ENCODE assay signal across 20 cellular contexts in genomic region chr1:150226486-150226885, GRCh38. TPM values are rescaled to one million over a fixed set of nuclear protein-coding genes. Genes with fewer than 3 reads are reported as not detected.
"Had no signal": no experiment of that assay in that cellular context is flagged by ENCODE, and none has a peak within 500 bp of the region (broad histone marks: within the 10 kb centered on the region; RNA-seq: fewer than 3 reads in every experiment).

No MANE protein-coding gene starts in this region.

- H3K9me3 Mint-ChIP-seq: central memory CD8-positive, alpha-beta T cell; naive thymus-derived CD4-positive, alpha-beta T cell; stimulated activated naive B cell treated with anti-CD40 and anti-IgM and Interleukin-4, amounts not matched to agents 10 μg/mL and 1 μg/mL and 100 μg/mL, for 72 hours had no signal

- H3K4me1 ChIP-seq: left ventricle myocardium inferior, transverse colon had no signal

- H3K4me3 ChIP-seq: left ventricle myocardium inferior, mucosa of descending colon, transverse colon had no signal

- H3K27me3 ChIP-seq: brain microvascular endothelial cell, transverse colon had no signal

- H3K4me3 Mint-ChIP-seq: activated naive CD8-positive, alpha-beta T cell; central memory CD8-positive, alpha-beta T cell; naive thymus-derived CD4-positive, alpha-beta T cell; stimulated activated naive B cell treated with anti-CD40 and anti-IgM and Interleukin-4, amounts not matched to agents 10 μg/mL and 1 μg/mL and 100 μg/mL, for 72 hours had no signal

- H3K9me3 ChIP-seq: left ventricle myocardium inferior, mucosa of descending colon, transverse colon had no signal

- H3K27me3 Mint-ChIP-seq: activated naive CD8-positive, alpha-beta T cell; central memory CD8-positive, alpha-beta T cell; naive thymus-derived CD4-positive, alpha-beta T cell; stimulated activated naive B cell treated with anti-CD40 and anti-IgM and Interleukin-4, amounts not matched to agents 10 μg/mL and 1 μg/mL and 100 μg/mL, for 72 hours had no signal

- H3K27ac ChIP-seq: brain microvascular endothelial cell, left ventricle myocardium inferior, transverse colon had no signal

- DNase-seq: activated CD4-positive, alpha-beta T cell treated with anti-CD3 and anti-CD28 coated beads for 1 hour; activated CD4-positive, alpha-beta T cell treated with anti-CD3 and anti-CD28 coated beads, Interleukin-2, amount 50 U/mL, for 4 hours; activated CD8-positive, alpha-beta memory T cell treated with anti-CD3 and anti-CD28 coated beads, Interleukin-2, amount 50 U/mL, for 48 hours; anterior cingulate cortex; brain microvascular endothelial cell; effector CD8-positive, alpha-beta T cell; foreskin melanocyte; left ventricle myocardium inferior; mucosa of descending colon; naive thymus-derived CD4-positive, alpha-beta T cell; nucleus accumbens; posterior cingulate gyrus; retina; stimulated activated naive B cell treated with anti-CD40 and anti-IgM and Interleukin-4, amounts not matched to agents 10 μg/mL and 1 μg/mL and 100 μg/mL, for 72 hours; T1000; transverse colon had no signal

- ATAC-seq: mucosa of descending colon; naive thymus-derived CD4-positive, alpha-beta T cell; stimulated activated naive B cell treated with anti-CD40 and anti-IgM and Interleukin-4, amounts not matched to agents 10 μg/mL and 1 μg/mL and 100 μg/mL, for 72 hours had no signal

RNA-seq across cellular contexts. Expression of gene CA14, which starts 31.1 kb away (rescaled TPM):
- total RNA-seq: fibroblast of lung; kidney epithelial cell; naive thymus-derived CD4-positive, alpha-beta T cell had no signal
